Comparison of ENCODE assay signal across 7 cellular contexts in the genomic region with DNA sequence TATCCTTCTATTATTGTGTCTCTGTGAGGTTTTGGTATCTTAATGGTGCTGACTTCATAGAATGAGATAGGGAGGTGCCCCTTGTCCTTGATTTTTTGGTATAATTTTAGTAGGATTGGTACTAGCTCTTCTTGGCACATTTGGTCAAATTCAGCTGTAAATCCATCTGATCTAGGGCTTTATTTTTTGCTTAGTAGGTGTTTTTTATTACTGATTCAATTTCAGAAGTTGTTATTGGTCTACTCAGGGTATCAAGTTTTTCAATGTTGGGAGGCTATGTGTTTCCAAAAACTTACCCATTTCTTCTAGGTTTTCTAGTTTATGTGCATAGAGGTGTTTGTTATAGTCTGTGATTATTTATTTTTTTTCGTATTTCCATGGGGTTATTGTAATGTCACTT.
"Had no signal": no experiment of that assay in that cellular context is flagged by ENCODE, and none has a peak within 500 bp of the region (broad histone marks: within the 10 kb centered on the region; RNA-seq: fewer than 3 reads in every experiment).

No MANE protein-coding gene starts in this region.

- FAIRE-seq: HTR-8/SVneo had no signal

- H3K9ac ChIP-seq: KMS-11 had no signal

- H3K9me3 Mint-ChIP-seq: HFFc6 had no signal

- ATAC-seq: HCT116 had no signal

- H3K4me2 ChIP-seq: KMS-11 had no signal

- DNase-seq: GOT3, H7, HFFc6 had no signal

- H3K27ac ChIP-seq: KMS-11 had no signal

- H3K4me3 ChIP-seq: HAP-1 had no signal

- H3K9me3 ChIP-seq: HAP-1 had no signal

- H3K4me3 Mint-ChIP-seq: HFFc6 had no signal

- H3K36me3 ChIP-seq: HAP-1 had no signal

- H3K27ac Mint-ChIP-seq: HFFc6 had no signal
